In the genomic region with DNA sequence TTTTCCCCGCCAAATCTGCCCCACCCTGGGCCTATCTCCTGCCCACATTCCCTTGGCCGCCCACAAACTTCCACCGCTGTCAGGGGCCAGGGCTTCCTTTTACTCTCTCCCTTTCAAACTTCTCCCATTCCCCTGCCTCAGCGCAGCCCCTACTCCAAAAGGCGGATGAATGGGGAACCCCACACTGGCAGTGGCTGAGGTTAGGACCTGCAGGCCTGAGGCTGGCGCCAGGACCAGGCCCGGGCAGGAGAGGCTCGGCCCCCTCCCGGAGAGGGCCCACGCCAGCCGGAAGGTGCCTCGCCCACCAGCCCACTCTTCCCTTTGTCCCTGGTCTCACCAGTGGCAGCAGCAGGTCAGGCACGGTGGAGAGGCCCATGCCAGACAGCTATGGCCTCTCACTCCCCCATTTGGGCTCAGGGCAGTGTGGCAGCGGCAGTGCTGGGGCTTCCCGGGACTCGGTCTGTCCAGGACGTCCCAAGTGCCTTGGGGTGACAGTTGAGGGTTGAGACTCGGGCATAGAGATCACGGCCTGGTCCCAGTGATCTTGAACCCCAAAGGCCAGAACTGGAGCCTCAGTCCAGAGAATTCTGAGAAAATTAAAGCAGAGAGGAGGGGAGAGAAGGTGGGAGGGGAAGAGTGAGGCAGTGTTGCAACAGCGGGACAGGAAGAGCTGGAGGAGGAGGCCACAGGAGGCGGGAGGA, we compare ENCODE assay signal across 1 cellular context.
TF ChIP-seq lines count a peak whose summit lies in the region.

Gene TNFRSF1A (minus strand): TSS at position 638 of the 701 bp plus-strand sequence. CDS start 262 bp downstream, at position 376.

TF ChIP-seq in K562, 482 proteins besides CTCF, POLR2A, EP300 and RAD21 (continued from another document and continues in another):
- TF ChIP-seq HINFP (tag; conservative IDR thresholded peaks at IDR 0.05; ENCODE audit: low read depth) (no peak), ZSCAN29 (IDR thresholded peaks at IDR 0.05) (no peak), PYGO2 (tag; IDR thresholded peaks at IDR 0.05) (no peak), ZNF407 (IDR thresholded peaks at IDR 0.05; ENCODE audit: low read depth) (no peak), ZNF408 (CRISPR knock-in tag; IDR thresholded peaks at IDR 0.05; ENCODE audit: low read depth) (no peak), GTF2B (IDR thresholded peaks at IDR 0.05; ENCODE audit: extremely low read depth, insufficient read length) (no peak), SRSF3 (IDR thresholded peaks at IDR 0.05; ENCODE audit: insufficient read depth, low read length) (peak; percentile 74; the same call in 1 of the 2 replicates), ZNF551 (CRISPR knock-in tag; IDR thresholded peaks at IDR 0.05) (no peak), HMGN3 (IDR thresholded peaks at IDR 0.05; ENCODE audit: borderline replicate concordance, extremely low read depth, insufficient read length, low read depth, low read length) (peak; percentile 39), TAF15 (IDR thresholded peaks at IDR 0.05; ENCODE audit: low read depth, low read length) (no peak), GABPB2 (CRISPR knock-in tag; conservative IDR thresholded peaks at IDR 0.05) (no peak), ZNF395 (CRISPR knock-in tag; IDR thresholded peaks at IDR 0.05) (peak; percentile 42; the same call in 1 of the 2 replicates), GMEB1 (CRISPR knock-in tag; IDR thresholded peaks at IDR 0.05) (no peak), ZNF589 (CRISPR knock-in tag; IDR thresholded peaks at IDR 0.05; ENCODE audit: low read depth) (no peak), L3MBTL2 (IDR thresholded peaks at IDR 0.05) (no peak), PHB2 (IDR thresholded peaks at IDR 0.05; ENCODE audit: low read depth) (no peak), MCM7 (IDR thresholded peaks at IDR 0.05) (no peak), RUNX1 (IDR thresholded peaks at IDR 0.05; ENCODE audit: low read depth) (no peak), PHF20 (IDR thresholded peaks at IDR 0.05; ENCODE audit: partially characterized antibody) (no peak), ZFPM2 (CRISPR knock-in tag; IDR thresholded peaks at IDR 0.05) (no peak), HDAC3 (IDR thresholded peaks at IDR 0.05; ENCODE audit: borderline replicate concordance, partially characterized antibody) (no peak), ELF2 (CRISPR knock-in tag; IDR thresholded peaks at IDR 0.05) (no peak), ZBTB7A (IDR thresholded peaks at IDR 0.05; ENCODE audit: borderline replicate concordance, control insufficient read depth, low read depth, low read length) (0 out of 2 replicates have a peak, but pooled peaks have one; percentile 30), SP1 (CRISPR knock-in tag; IDR thresholded peaks at IDR 0.05) (no peak), PURB (CRISPR knock-in tag; IDR thresholded peaks at IDR 0.05; ENCODE audit: low read depth) (no peak), THRA (IDR thresholded peaks at IDR 0.05) (no peak), RBM25 (IDR thresholded peaks at IDR 0.05; ENCODE audit: low read depth, low read length, severe bottlenecking) (no peak), CAMTA2 (CRISPR knock-in tag; conservative IDR thresholded peaks at IDR 0.05) (no peak), MTF1 (CRISPR knock-in tag; IDR thresholded peaks at IDR 0.05; ENCODE audit: borderline replicate concordance) (no peak), SMAD3 (CRISPR knock-in tag; conservative IDR thresholded peaks at IDR 0.05) (no peak)
- TF ChIP-seq, protein P1, sequence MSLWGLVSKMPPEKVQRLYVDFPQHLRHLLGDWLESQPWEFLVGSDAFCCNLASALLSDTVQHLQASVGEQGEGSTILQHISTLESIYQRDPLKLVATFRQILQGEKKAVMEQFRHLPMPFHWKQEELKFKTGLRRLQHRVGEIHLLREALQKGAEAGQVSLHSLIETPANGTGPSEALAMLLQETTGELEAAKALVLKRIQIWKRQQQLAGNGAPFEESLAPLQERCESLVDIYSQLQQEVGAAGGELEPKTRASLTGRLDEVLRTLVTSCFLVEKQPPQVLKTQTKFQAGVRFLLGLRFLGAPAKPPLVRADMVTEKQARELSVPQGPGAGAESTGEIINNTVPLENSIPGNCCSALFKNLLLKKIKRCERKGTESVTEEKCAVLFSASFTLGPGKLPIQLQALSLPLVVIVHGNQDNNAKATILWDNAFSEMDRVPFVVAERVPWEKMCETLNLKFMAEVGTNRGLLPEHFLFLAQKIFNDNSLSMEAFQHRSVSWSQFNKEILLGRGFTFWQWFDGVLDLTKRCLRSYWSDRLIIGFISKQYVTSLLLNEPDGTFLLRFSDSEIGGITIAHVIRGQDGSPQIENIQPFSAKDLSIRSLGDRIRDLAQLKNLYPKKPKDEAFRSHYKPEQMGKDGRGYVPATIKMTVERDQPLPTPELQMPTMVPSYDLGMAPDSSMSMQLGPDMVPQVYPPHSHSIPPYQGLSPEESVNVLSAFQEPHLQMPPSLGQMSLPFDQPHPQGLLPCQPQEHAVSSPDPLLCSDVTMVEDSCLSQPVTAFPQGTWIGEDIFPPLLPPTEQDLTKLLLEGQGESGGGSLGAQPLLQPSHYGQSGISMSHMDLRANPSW (CRISPR knock-in tag; IDR thresholded peaks at IDR 0.05): no peak
- TF ChIP-seq, protein P2, sequence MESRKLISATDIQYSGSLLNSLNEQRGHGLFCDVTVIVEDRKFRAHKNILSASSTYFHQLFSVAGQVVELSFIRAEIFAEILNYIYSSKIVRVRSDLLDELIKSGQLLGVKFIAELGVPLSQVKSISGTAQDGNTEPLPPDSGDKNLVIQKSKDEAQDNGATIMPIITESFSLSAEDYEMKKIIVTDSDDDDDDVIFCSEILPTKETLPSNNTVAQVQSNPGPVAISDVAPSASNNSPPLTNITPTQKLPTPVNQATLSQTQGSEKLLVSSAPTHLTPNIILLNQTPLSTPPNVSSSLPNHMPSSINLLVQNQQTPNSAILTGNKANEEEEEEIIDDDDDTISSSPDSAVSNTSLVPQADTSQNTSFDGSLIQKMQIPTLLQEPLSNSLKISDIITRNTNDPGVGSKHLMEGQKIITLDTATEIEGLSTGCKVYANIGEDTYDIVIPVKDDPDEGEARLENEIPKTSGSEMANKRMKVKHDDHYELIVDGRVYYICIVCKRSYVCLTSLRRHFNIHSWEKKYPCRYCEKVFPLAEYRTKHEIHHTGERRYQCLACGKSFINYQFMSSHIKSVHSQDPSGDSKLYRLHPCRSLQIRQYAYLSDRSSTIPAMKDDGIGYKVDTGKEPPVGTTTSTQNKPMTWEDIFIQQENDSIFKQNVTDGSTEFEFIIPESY (CRISPR knock-in tag; IDR thresholded peaks at IDR 0.05): 0 out of 2 replicates have a peak, but pooled peaks have one; percentile 22
